In the genomic region with DNA sequence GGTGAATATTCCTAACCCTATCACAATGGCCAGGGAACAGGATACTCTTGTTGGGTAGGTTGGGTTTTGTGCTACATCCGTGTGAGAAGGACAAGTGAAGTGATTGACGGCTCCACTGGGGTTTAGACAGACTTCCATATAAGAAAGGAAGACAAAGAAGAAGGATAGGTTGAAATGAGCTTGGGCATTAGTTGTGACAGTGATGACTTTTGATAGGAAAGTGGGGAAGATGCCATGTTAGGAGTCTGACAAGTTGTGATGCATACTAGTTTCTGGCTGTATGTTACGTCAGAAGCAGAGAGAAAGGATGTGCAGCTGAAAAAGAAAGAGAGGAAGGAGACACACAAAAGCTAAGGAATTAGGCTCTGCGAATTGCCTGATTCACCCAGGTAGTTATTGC, we compare ENCODE assay signal across 25 cellular contexts.
DNase-seq lines count a peak whose midpoint lies in the region; ATAC-seq, FAIRE-seq and TF ChIP-seq lines count a peak whose summit lies in the region.
"Had no signal": no experiment of that assay in that cellular context is flagged by ENCODE, and none has a peak within 500 bp of the region (broad histone marks: within the 10 kb centered on the region; RNA-seq: fewer than 3 reads in every experiment).

No MANE protein-coding gene starts in this region.

- peak overlapping the region; percentile 7 for H3K27ac Mint-ChIP-seq in activated CD8-positive, alpha-beta T cell treated with anti-CD3 and anti-CD28 coated beads for 36 hours
- no peak overlapping the region for H3K27ac Mint-ChIP-seq in activated CD8-positive, alpha-beta T cell treated with anti-CD3 and anti-CD28 coated beads, Interleukin-2, amount 10 ng/mL, durations not matched to agents 7 days and 5 days
- H3K27ac Mint-ChIP-seq: CD14-positive monocyte, HFFc6 had no signal

- no peak for TF ChIP-seq POLR2A in HepG2 (IDR thresholded peaks at IDR 0.05; ENCODE audit: insufficient read depth in 1 of 2, low read depth in 2 of 2, low read length in 2 of 2)
- no peak for TF ChIP-seq POLR2A in right lobe of liver (IDR thresholded peaks at IDR 0.05)

- H3K79me2 ChIP-seq in HepG2 (ENCODE audit: insufficient read depth, low read length) (no peaks in the 10 kb centered on the region), keratinocyte (ENCODE audit: control insufficient read depth, insufficient read depth, low read length) (no peaks in the 10 kb centered on the region)

- no peaks in the 10 kb centered on the region for H4K20me1 ChIP-seq in HepG2 (ENCODE audit: insufficient read depth, low read length)
- no peaks in the 10 kb centered on the region for H4K20me1 ChIP-seq in keratinocyte (ENCODE audit: control insufficient read depth, extremely low read depth, insufficient read depth, low read length)
- H4K20me1 ChIP-seq: BLaER1 treated with 17β-estradiol and CSF1 and Interleukin-3, amounts not matched to agents 10 nM and 100 nM had no signal

- H3K36me3 Mint-ChIP-seq in activated CD8-positive, alpha-beta T cell treated with anti-CD3 and anti-CD28 coated beads for 36 hours (ENCODE audit: low read depth), result peaks cover 38% of the 10 kb centered on the region
- peaks cover 46% of the 10 kb centered on the region for H3K36me3 Mint-ChIP-seq in activated CD8-positive, alpha-beta T cell treated with anti-CD3 and anti-CD28 coated beads, Interleukin-2, amount 10 ng/mL, durations not matched to agents 7 days and 5 days (ENCODE audit: low read depth)
- H3K36me3 Mint-ChIP-seq: CD14-positive monocyte had no signal

- WGBS in HepG2 (ENCODE audit: low lambda C conversion rate), result 0% methylated on average over 4 of the region's 4 CpGs
- 47% methylated on average over 4 of the region's 4 CpGs for WGBS in right lobe of liver (ENCODE audit: insufficient coverage, low coverage, low lambda C conversion rate, missing lambda C conversion rate)

- dilution Hi-C loops in keratinocyte (cut with MboI; ENCODE audit: extremely low pct_ligation_motif_present, low sequenced_read_pairs), result no loop called here

- peaks cover 33% of the 10 kb centered on the region for H3K4me1 Mint-ChIP-seq in activated CD8-positive, alpha-beta T cell treated with anti-CD3 and anti-CD28 coated beads for 36 hours (ENCODE audit: low read depth)
- H3K4me1 Mint-ChIP-seq in activated CD8-positive, alpha-beta T cell treated with anti-CD3 and anti-CD28 coated beads, Interleukin-2, amount 10 ng/mL, durations not matched to agents 7 days and 5 days (ENCODE audit: low read depth), result no peaks in the 10 kb centered on the region
- H3K4me1 Mint-ChIP-seq: CD14-positive monocyte had no signal

- CTCF ChIA-PET in activated CD8-positive, alpha-beta T cell treated with anti-CD3 and anti-CD28 coated beads for 36 hours (lab: Charles Lee), result interaction anchor here (5.0 kb wide), 1 partner anchor 13 kb away, joined by 15 read pairs; no protein-coding TSS in a partner anchor
- CTCF ChIA-PET in activated CD8-positive, alpha-beta T cell treated with anti-CD3 and anti-CD28 coated beads, Interleukin-2, amount 10 ng/mL, durations not matched to agents 7 days and 5 days (lab: Charles Lee), result no interaction called here
- CTCF ChIA-PET in HepG2 (lab: Yijun Ruan, JAX; ENCODE audit: low intra/inter-chr PET ratio, low total read pairs), result no interaction called here

- FAIRE-seq in HepG2 (lab: Jason Lieb, UNC) (no peak), keratinocyte (lab: Jason Lieb, UNC) (peak; percentile 32)
- FAIRE-seq: A549, GM12878, GM19239, H54 had no signal

- intact Hi-C loops in activated CD8-positive, alpha-beta T cell treated with anti-CD3 and anti-CD28 coated beads for 36 hours (cut with micrococcal nuclease), result no loop called here
- intact Hi-C loops in HepG2 (cut with micrococcal nuclease; ENCODE audit: unreplicated experiment) (no loop called here), right lobe of liver (cut with DNase I) (no loop called here)

- H3K27ac ChIP-seq in HepG2 (ENCODE audit: extremely low read length, insufficient read depth, low read length) (no peak overlapping the region), right lobe of liver (no peak overlapping the region), keratinocyte (ENCODE audit: control insufficient read depth, insufficient read depth, low read length) (no peak overlapping the region)
- H3K27ac ChIP-seq: A549; BLaER1 treated with 17β-estradiol and CSF1 and Interleukin-3, amounts not matched to agents 10 nM and 100 nM had no signal

- H3K27me3 ChIP-seq in HepG2 (ENCODE audit: control insufficient read depth in 1 of 2, insufficient read depth in 2 of 2, low read length in 2 of 2) (no peaks in the 10 kb centered on the region), right lobe of liver (no peaks in the 10 kb centered on the region), keratinocyte (ENCODE audit: control insufficient read depth, extremely low read depth, insufficient read depth, low read length) (no peaks in the 10 kb centered on the region)
- H3K27me3 ChIP-seq: BE2C; BLaER1 treated with 17β-estradiol and CSF1 and Interleukin-3, amounts not matched to agents 10 nM and 100 nM had no signal

- H3K36me3 ChIP-seq in HepG2 (replicated peaks in 1 of 2; ENCODE audit: control insufficient read depth in 1 of 2, insufficient read depth in 2 of 2, low read length in 2 of 2) (no peaks in the 10 kb centered on the region), right lobe of liver (no peaks in the 10 kb centered on the region), keratinocyte (ENCODE audit: control insufficient read depth in 2 of 2, extremely low read depth in 1 of 2, insufficient read depth in 2 of 2, low read length in 2 of 2) (no peaks in the 10 kb centered on the region)
- H3K36me3 ChIP-seq: BLaER1 treated with 17β-estradiol and CSF1 and Interleukin-3, amounts not matched to agents 10 nM and 100 nM; HAP-1 had no signal

- H3K9me3 ChIP-seq in HepG2 (ENCODE audit: low read length), result no peaks in the 10 kb centered on the region
- no peaks in the 10 kb centered on the region for H3K9me3 ChIP-seq in right lobe of liver
- H3K9me3 ChIP-seq in keratinocyte (ENCODE audit: control insufficient read depth, low read depth, low read length), result no peaks in the 10 kb centered on the region
- H3K9me3 ChIP-seq: A549; BE2C; BLaER1 treated with 17β-estradiol and CSF1 and Interleukin-3, amounts not matched to agents 10 nM and 100 nM; Caco-2; HAP-1 had no signal

- peaks cover 4% of the 10 kb centered on the region for H3K9me3 Mint-ChIP-seq in activated CD8-positive, alpha-beta T cell treated with anti-CD3 and anti-CD28 coated beads for 36 hours
- peaks cover 5% of the 10 kb centered on the region for H3K9me3 Mint-ChIP-seq in activated CD8-positive, alpha-beta T cell treated with anti-CD3 and anti-CD28 coated beads, Interleukin-2, amount 10 ng/mL, durations not matched to agents 7 days and 5 days (ENCODE audit: insufficient read depth)
- H3K9me3 Mint-ChIP-seq: CD4-positive, alpha-beta memory T cell; HFFc6 had no signal

- H3K4me3 Mint-ChIP-seq in activated CD8-positive, alpha-beta T cell treated with anti-CD3 and anti-CD28 coated beads for 36 hours, result no peak overlapping the region
- H3K4me3 Mint-ChIP-seq in activated CD8-positive, alpha-beta T cell treated with anti-CD3 and anti-CD28 coated beads, Interleukin-2, amount 10 ng/mL, durations not matched to agents 7 days and 5 days, result no peak overlapping the region
- H3K4me3 Mint-ChIP-seq: CD14-positive monocyte, HFFc6 had no signal

- H3K4me1 ChIP-seq in HepG2 (ENCODE audit: insufficient read depth, low read length) (no peaks in the 10 kb centered on the region), right lobe of liver (no peaks in the 10 kb centered on the region), keratinocyte (ENCODE audit: control insufficient read depth, extremely low read depth, insufficient read depth, low read length) (no peaks in the 10 kb centered on the region)
- H3K4me1 ChIP-seq: A549; BLaER1 treated with 17β-estradiol and CSF1 and Interleukin-3, amounts not matched to agents 10 nM and 100 nM; Caco-2; HAP-1 had no signal

- H2AFZ ChIP-seq in HepG2 (ENCODE audit: low read length) (no peak overlapping the region), keratinocyte (ENCODE audit: control insufficient read depth, low read length) (no peak overlapping the region)

- TF ChIP-seq EP300 in HepG2 (IDR thresholded peaks at IDR 0.05; ENCODE audit: low read depth in 2 of 2, low read length in 2 of 2) (no peak), HepG2 (CRISPR knock-in tag; IDR thresholded peaks at IDR 0.05; ENCODE audit: borderline replicate concordance) (no peak)

- no peaks in the 10 kb centered on the region for H3K27me3 Mint-ChIP-seq in activated CD8-positive, alpha-beta T cell treated with anti-CD3 and anti-CD28 coated beads for 36 hours
- H3K27me3 Mint-ChIP-seq in activated CD8-positive, alpha-beta T cell treated with anti-CD3 and anti-CD28 coated beads, Interleukin-2, amount 10 ng/mL, durations not matched to agents 7 days and 5 days (ENCODE audit: low read depth), result no peaks in the 10 kb centered on the region
- H3K27me3 Mint-ChIP-seq: CD4-positive, alpha-beta memory T cell had no signal

- H3K9ac ChIP-seq in HepG2 (ENCODE audit: insufficient read depth, low read depth, low read length) (no peak overlapping the region), keratinocyte (ENCODE audit: control insufficient read depth, extremely low read depth, insufficient read depth, low read length) (no peak overlapping the region)
- H3K9ac ChIP-seq: BLaER1 treated with 17β-estradiol and CSF1 and Interleukin-3, amounts not matched to agents 10 nM and 100 nM had no signal

- in situ Hi-C loops in HepG2 (cut with HindIII; ENCODE audit: extremely low pct_ligation_motif_present, low pct_unique_long_range_greater_than_20kb), result no loop called here

- no peak for TF ChIP-seq RAD21 in HepG2 (CRISPR knock-in tag; IDR thresholded peaks at IDR 0.05)

- no TSS peak for BruUV-seq in HepG2 (replicated peaks; lab: Mats Ljungman, UMichigan)

- no peaks in the 10 kb centered on the region for H3K9me1 ChIP-seq in keratinocyte (ENCODE audit: control insufficient read depth, extremely low read depth, insufficient read depth, low read length)

- DNase-seq in activated CD8-positive, alpha-beta T cell treated with anti-CD3 and anti-CD28 coated beads for 36 hours, result no peak
- DNase-seq in activated CD8-positive, alpha-beta T cell treated with anti-CD3 and anti-CD28 coated beads, Interleukin-2, amount 10 ng/mL, durations not matched to agents 7 days and 5 days, result no peak
- DNase-seq in HepG2 (ENCODE audit: low spot score) (no peak), right lobe of liver (no peak), keratinocyte (ENCODE audit: low read depth, low spot score) (no peak), activated gamma-delta T cell (lab: John Stamatoyannopoulos, UW) (no peak), NCI-H187 treated with DMSO at 0.1 percent for 48 hours (lab: John Stamatoyannopoulos, UW) (no peak)
- DNase-seq: 8988T; ACHN; AML-193; BE2C; Caco-2; CD4-positive, alpha-beta memory T cell; DMS79; EL; GDM1; GOT3; HFFc6 had no signal

- POLR2A ChIA-PET in activated CD8-positive, alpha-beta T cell treated with anti-CD3 and anti-CD28 coated beads for 36 hours (lab: Charles Lee), result no interaction called here
- POLR2A ChIA-PET in activated CD8-positive, alpha-beta T cell treated with anti-CD3 and anti-CD28 coated beads, Interleukin-2, amount 10 ng/mL, durations not matched to agents 7 days and 5 days (lab: Charles Lee), result no interaction called here
- POLR2A ChIA-PET in HepG2 (lab: Yijun Ruan, JAX), result no interaction called here

- no peak overlapping the region for H3K4me2 ChIP-seq in HepG2 (ENCODE audit: low read depth, low read length)
- H3K4me2 ChIP-seq in keratinocyte (ENCODE audit: control insufficient read depth, extremely low read depth, insufficient read depth, low read depth, low read length), result no peak overlapping the region
- H3K4me2 ChIP-seq: A549; BLaER1 treated with 17β-estradiol and CSF1 and Interleukin-3, amounts not matched to agents 10 nM and 100 nM had no signal

- TF ChIP-seq CTCF in activated CD8-positive, alpha-beta T cell treated with anti-CD3 and anti-CD28 coated beads for 36 hours (IDR thresholded peaks at IDR 0.05), result no peak
- TF ChIP-seq CTCF in HepG2 (CRISPR knock-in tag; IDR thresholded peaks at IDR 0.05) (no peak), right lobe of liver (IDR thresholded peaks at IDR 0.05) (no peak), keratinocyte (optimal IDR thresholded peaks at IDR 0.05 in 1 of 3, IDR thresholded peaks at IDR 0.05 in 1 of 3, conservative IDR thresholded peaks at IDR 0.05 in 1 of 3; ENCODE audit: extremely low read depth in 1 of 3, insufficient read depth in 2 of 3, low read length in 3 of 3) (no peak)

- ATAC-seq in activated CD8-positive, alpha-beta T cell treated with anti-CD3 and anti-CD28 coated beads for 36 hours, result no peak
- no peak for ATAC-seq in activated CD8-positive, alpha-beta T cell treated with anti-CD3 and anti-CD28 coated beads, Interleukin-2, amount 10 ng/mL, durations not matched to agents 7 days and 5 days
- no peak for ATAC-seq in HepG2
- no peak for ATAC-seq in right lobe of liver
- ATAC-seq: A549, GM12878 had no signal

- H3K4me3 ChIP-seq in HepG2 (replicated peaks in 1 of 3; ENCODE audit: insufficient read depth in 1 of 3, low read depth in 2 of 3, low read length in 3 of 3) (no peak overlapping the region), right lobe of liver (no peak overlapping the region), keratinocyte (ENCODE audit: control insufficient read depth in 2 of 3, extremely low read depth in 1 of 3, insufficient read depth in 2 of 3, low read depth in 1 of 3, low read length in 3 of 3) (no peak overlapping the region)
- H3K4me3 ChIP-seq: A549; BLaER1 treated with 17β-estradiol and CSF1 and Interleukin-3, amounts not matched to agents 10 nM and 100 nM; GM12878; HAP-1 had no signal
